In the genomic region with DNA sequence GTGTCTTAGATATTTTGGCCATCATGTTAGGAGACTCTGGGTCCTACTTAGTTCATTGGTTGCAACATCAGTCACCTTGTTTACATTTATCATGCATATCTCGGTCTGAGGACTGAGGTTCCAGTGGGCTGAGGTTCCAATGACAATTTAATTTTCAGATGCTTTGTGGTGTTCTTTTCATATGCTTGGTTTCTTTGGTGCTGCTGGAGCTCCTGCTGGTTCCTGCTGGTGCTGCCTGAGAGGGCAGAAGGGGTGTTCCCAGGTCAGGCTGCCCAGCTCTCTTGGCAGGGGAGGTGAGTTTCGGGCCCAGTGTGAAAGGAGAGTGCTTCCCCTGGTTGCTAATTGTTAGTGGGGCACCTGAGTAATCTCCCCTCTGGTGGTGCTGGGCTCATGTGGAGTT, we compare ENCODE assay signal across 31 cellular contexts. TPM values are rescaled to one million over a fixed set of nuclear protein-coding genes. Genes with fewer than 3 reads are reported as not detected.
"Had no signal": no experiment of that assay in that cellular context is flagged by ENCODE, and none has a peak within 500 bp of the region (broad histone marks: within the 10 kb centered on the region; RNA-seq: fewer than 3 reads in every experiment).

No MANE protein-coding gene starts in this region.

- H3K4me1 Mint-ChIP-seq: activated CD4-positive, alpha-beta T cell treated with anti-CD3 and anti-CD28 coated beads, Interleukin-2, amount 10 ng/mL, durations not matched to agents 24 days and 14 days had no signal

- H3K4me3 ChIP-seq: adrenal gland, body of pancreas, breast epithelium, Peyer's patch had no signal

- H3K27ac Mint-ChIP-seq: activated CD4-positive, alpha-beta T cell treated with anti-CD3 and anti-CD28 coated beads, Interleukin-2, amount 10 ng/mL, durations not matched to agents 24 days and 14 days; activated CD8-positive, alpha-beta T cell treated with anti-CD3 and anti-CD28 coated beads for 36 hours; T-helper 1 cell treated with Interleukin-12 subunit alpha and Interleukin-12 subunit beta and Interleukin-4 antibody, amounts not matched to agents 30 μg/mL and 1 μg/mL, for 36 hours; T-helper 2 cell treated with Interferon-gamma antibody and Interleukin-4, amounts not matched to agents 5 μg/mL and 100 μg/mL, for 36 hours had no signal

- ATAC-seq: activated CD8-positive, alpha-beta T cell treated with anti-CD3 and anti-CD28 coated beads for 36 hours; activated T-cell treated with anti-CD3 and anti-CD28 coated beads, Interleukin-2, amount 50 U/mL, for 4 hours; body of pancreas; PC-3; Right ventricle myocardium inferior had no signal

- DNase-seq: activated CD4-positive, alpha-beta T cell treated with anti-CD3 and anti-CD28 coated beads, Interleukin-2, amount 10 ng/mL, durations not matched to agents 24 days and 14 days; activated CD4-positive, alpha-beta T cell treated with anti-CD3 and anti-CD28 coated beads, Interleukin-2, amount 50 U/mL, for 4 hours; activated CD8-positive, alpha-beta memory T cell treated with anti-CD3 and anti-CD28 coated beads, Interleukin-2, amount 50 U/mL, for 4 hours; activated CD8-positive, alpha-beta T cell treated with anti-CD3 and anti-CD28 coated beads for 36 hours; activated effector memory CD4-positive, alpha-beta T cell treated with anti-CD3 and anti-CD28 coated beads, Interleukin-2, amount 50 U/mL, for 16 hours; activated naive CD4-positive, alpha-beta T cell treated with Interleukin-2 at 50 U/mL for 16 hours; activated T-cell treated with anti-CD3 and anti-CD28 coated beads for 4 hours; activated T-cell treated with anti-CD3 and anti-CD28 coated beads, Interleukin-2, amount 50 U/mL, for 4 hours; adrenal gland; body of pancreas; KG1; MM.1S; MV-4-11; NCI-H1092; NCI-H1436 treated with DMSO at 0.1 percent for 48 hours; NCI-H1694 treated with DMSO at 0.1 percent for 48 hours; NCI-H2029; NCI-H345; NCI-H524 treated with DMSO at 0.1 percent for 48 hours; NK-92 treated with Interleukin-12 subunit alpha and Interleukin-12 subunit beta, amount 100 ng/mL, for 24 hours; PC-3; Peyer's patch had no signal

- H3K27me3 ChIP-seq: adrenal gland, body of pancreas, breast epithelium, Peyer's patch had no signal

- H3K4me3 Mint-ChIP-seq: activated CD4-positive, alpha-beta T cell treated with anti-CD3 and anti-CD28 coated beads, Interleukin-2, amount 10 ng/mL, durations not matched to agents 24 days and 14 days; activated CD8-positive, alpha-beta T cell treated with anti-CD3 and anti-CD28 coated beads for 36 hours; activated T-cell treated with anti-CD3 and anti-CD28 coated beads, Interleukin-2, amount 50 U/mL, for 4 hours; T-helper 1 cell treated with Interleukin-12 subunit alpha and Interleukin-12 subunit beta and Interleukin-4 antibody, amounts not matched to agents 30 μg/mL and 1 μg/mL, for 36 hours; T-helper 2 cell treated with Interferon-gamma antibody and Interleukin-4, amounts not matched to agents 5 μg/mL and 100 μg/mL, for 36 hours had no signal

- H3K36me3 ChIP-seq: adrenal gland, breast epithelium, Peyer's patch had no signal

- H3K4me1 ChIP-seq: adrenal gland, body of pancreas, breast epithelium had no signal

- H3K9me3 ChIP-seq: adrenal gland, body of pancreas, breast epithelium, Peyer's patch had no signal

- H3K27ac ChIP-seq: adrenal gland, body of pancreas, breast epithelium, Peyer's patch, RWPE1 had no signal

RNA-seq across cellular contexts. Expression of gene KLHL40, which starts 6.9 kb away (rescaled TPM):
- total RNA-seq: activated CD4-positive, alpha-beta T cell treated with anti-CD3 and anti-CD28 coated beads, Interleukin-2, amount 10 ng/mL, durations not matched to agents 24 days and 14 days; activated CD8-positive, alpha-beta T cell treated with anti-CD3 and anti-CD28 coated beads for 36 hours; activated naive CD4-positive, alpha-beta T cell treated with anti-CD3 and anti-CD28 coated beads, Interleukin-2, amount 50 U/mL, for 72 hours; activated T-cell treated with anti-CD3 and anti-CD28 coated beads, Interleukin-2, amount 50 U/mL, for 4 hours; astrocyte; body of pancreas; breast epithelium; NCI-H460; PC-3; Peyer's patch; Right ventricle myocardium inferior had no signal

RNA-seq across cellular contexts. Expression of gene HHATL, which starts 24.2 kb away (rescaled TPM):
- total RNA-seq: activated CD4-positive, alpha-beta T cell treated with anti-CD3 and anti-CD28 coated beads, Interleukin-2, amount 10 ng/mL, durations not matched to agents 24 days and 14 days; activated CD8-positive, alpha-beta T cell treated with anti-CD3 and anti-CD28 coated beads for 36 hours; activated naive CD4-positive, alpha-beta T cell treated with anti-CD3 and anti-CD28 coated beads, Interleukin-2, amount 50 U/mL, for 72 hours; activated T-cell treated with anti-CD3 and anti-CD28 coated beads, Interleukin-2, amount 50 U/mL, for 4 hours; astrocyte; LHCN-M2; NCI-H460; PC-3 had no signal
